22 cellular contexts compared by ENCODE assay signal in the genomic region with DNA sequence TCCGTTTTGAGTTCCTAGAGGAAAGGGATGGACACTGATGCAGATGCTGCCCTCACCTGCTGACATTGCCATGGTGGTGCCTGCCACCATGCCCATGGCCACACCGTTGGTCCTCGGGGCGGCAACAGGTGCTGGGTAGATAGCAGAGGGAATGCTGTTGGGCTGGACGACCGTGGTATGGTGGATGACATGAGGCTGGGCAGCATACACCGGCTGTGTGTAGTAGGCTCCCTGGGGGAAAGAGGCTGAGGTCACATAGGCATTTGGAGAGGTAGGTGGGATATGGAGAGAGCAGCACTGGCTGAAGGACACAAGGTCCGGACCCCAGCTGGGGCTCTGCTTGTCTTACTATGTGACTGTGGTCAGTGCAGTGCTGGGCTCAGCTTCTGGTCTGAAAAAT.
"Had no signal": no experiment of that assay in that cellular context is flagged by ENCODE, and none has a peak within 500 bp of the region (broad histone marks: within the 10 kb centered on the region; RNA-seq: fewer than 3 reads in every experiment).

No MANE protein-coding gene starts in this region.

- H3K4me1 ChIP-seq: colonic mucosa, pancreas, right lobe of liver had no signal

- H3K9me3 Mint-ChIP-seq: activated T-helper 2 cell treated with anti-CD3 and anti-CD28 coated beads, Interferon-gamma antibody, Interleukin-2, Interleukin-4, amounts not matched to agents 10 μg/mL and 5 μg/mL and 100 μg/mL, durations not matched to agents 14 hours and 24 hours and 36 hours; brain; naive thymus-derived CD4-positive, alpha-beta T cell had no signal

- H3K36me3 ChIP-seq: colonic mucosa had no signal

- H3K4me2 ChIP-seq: smooth muscle cell had no signal

- H3K27me3 Mint-ChIP-seq: brain; naive thymus-derived CD4-positive, alpha-beta T cell had no signal

- H3K27ac ChIP-seq: colonic mucosa, esophagus squamous epithelium, heart right ventricle, neutrophil, pancreas, right lobe of liver, tibial artery had no signal

- H3K27ac Mint-ChIP-seq: activated T-helper 2 cell treated with anti-CD3 and anti-CD28 coated beads, Interferon-gamma antibody, Interleukin-2, Interleukin-4, amounts not matched to agents 10 μg/mL and 5 μg/mL and 100 μg/mL, durations not matched to agents 14 hours and 24 hours and 36 hours had no signal

- DNase-seq: activated CD4-positive, alpha-beta T cell treated with anti-CD3 and anti-CD28 coated beads, Interleukin-2, amount 50 U/mL, for 4 hours; activated naive CD4-positive, alpha-beta T cell treated with Interleukin-2 at 50 U/mL for 16 hours; activated T-cell treated with anti-CD3 and anti-CD28 coated beads for 4 hours; anterior cingulate cortex; central memory CD4-positive, alpha-beta T cell; colonic mucosa; effector CD4-positive, alpha-beta T cell; esophagus squamous epithelium; heart right ventricle; kidney glomerular epithelial cell; left ventricle myocardium superior; mucosa of descending colon; naive thymus-derived CD4-positive, alpha-beta T cell; pancreas; right lobe of liver; stimulated activated CD4-positive, alpha-beta T cell treated with anti-CD3 and anti-CD28 coated beads, Interleukin-4, amount 100 ng/mL, for 4 hours; stimulated activated naive CD4-positive, alpha-beta T cell treated with Interleukin-2 at 50 U/mL for 16 hours; tibial artery had no signal

- H3K4me3 ChIP-seq: colonic mucosa, esophagus squamous epithelium, heart right ventricle, mucosa of descending colon, pancreas, right lobe of liver, smooth muscle cell, tibial artery had no signal

- ATAC-seq: heart right ventricle; left ventricle myocardium superior; mucosa of descending colon; naive thymus-derived CD4-positive, alpha-beta T cell; pancreas had no signal

- H3K27me3 ChIP-seq: colonic mucosa, esophagus squamous epithelium, heart right ventricle, neutrophil, pancreas, right lobe of liver, tibial artery had no signal

- H3K4me3 Mint-ChIP-seq: brain had no signal

- H3K9me3 ChIP-seq: colonic mucosa, esophagus squamous epithelium, heart right ventricle, mucosa of descending colon, neutrophil, pancreas, right lobe of liver, tibial artery had no signal
